ENCODE assay signal across 8 cellular contexts in genomic region chr2:85999131-85999831, GRCh38.
DNase-seq lines count a peak whose midpoint lies in the region; ATAC-seq, FAIRE-seq and TF ChIP-seq lines count a peak whose summit lies in the region.

No MANE protein-coding gene starts in this region.

- H3K36me3 ChIP-seq in esophagus squamous epithelium: no peaks in the 10 kb centered on the region
- no peaks in the 10 kb centered on the region for H3K36me3 ChIP-seq in skeletal muscle satellite cell (ENCODE audit: insufficient read depth, low read length)

- no peak for TF ChIP-seq CTCF in esophagus squamous epithelium (IDR thresholded peaks at IDR 0.05)
- no peak for TF ChIP-seq CTCF in D721Med (IDR thresholded peaks at IDR 0.05; ENCODE audit: insufficient read depth, missing control alignments)

- intact Hi-C loops in activated CD4-positive, alpha-beta T cell treated with anti-CD3 and anti-CD28 coated beads, Interleukin-2, amount 10 ng/mL, durations not matched to agents 24 days and 14 days (cut with micrococcal nuclease): loop anchor here (1.0 to 5.0 kb wide), 3 partner anchors 39 to 147 kb away; no protein-coding TSS in a partner anchor
- intact Hi-C loops in esophagus squamous epithelium (cut with DNase I): no loop called here

- H3K9me3 ChIP-seq in esophagus squamous epithelium: no peaks in the 10 kb centered on the region
- no peaks in the 10 kb centered on the region for H3K9me3 ChIP-seq in skeletal muscle satellite cell (replicated peaks; ENCODE audit: low read length)

- peak overlapping the region; percentile 83 for H3K27ac Mint-ChIP-seq in activated CD4-positive, alpha-beta T cell treated with anti-CD3 and anti-CD28 coated beads, Interleukin-2, amount 10 ng/mL, durations not matched to agents 24 days and 14 days

- H3K27me3 ChIP-seq in esophagus squamous epithelium: no peaks in the 10 kb centered on the region
- H3K27me3 ChIP-seq in skeletal muscle satellite cell (ENCODE audit: control insufficient read depth, insufficient read depth, low read length): no peaks in the 10 kb centered on the region

- peak overlapping the region; percentile 66 to 91 (median 79) for H3K27ac ChIP-seq in esophagus squamous epithelium

- WGBS in esophagus squamous epithelium, 2 donors: 41 to 45% methylated on average over 6 to 8 of the region's 8 CpGs

- peak overlapping the region; percentile 51 for H3K4me2 ChIP-seq in skeletal muscle satellite cell (ENCODE audit: low read length)

- peak overlapping the region; percentile 56 for H3K4me3 Mint-ChIP-seq in activated CD4-positive, alpha-beta T cell treated with anti-CD3 and anti-CD28 coated beads, Interleukin-2, amount 10 ng/mL, durations not matched to agents 24 days and 14 days

- peak overlapping the region; percentile 26 for H3K9ac ChIP-seq in skeletal muscle satellite cell (ENCODE audit: low read depth, low read length)

- no peak for FAIRE-seq in D721Med (lab: Jason Lieb, UNC)

- H3K4me1 Mint-ChIP-seq in activated CD4-positive, alpha-beta T cell treated with anti-CD3 and anti-CD28 coated beads, Interleukin-2, amount 10 ng/mL, durations not matched to agents 24 days and 14 days: peaks cover 62% of the 10 kb centered on the region

- TF ChIP-seq POLR2A in esophagus squamous epithelium (IDR thresholded peaks at IDR 0.05): no peak

- H3K4me1 ChIP-seq in esophagus squamous epithelium (peaks cover 14 to 60% (median 45%) of the 10 kb centered on the region in 3 donors), skeletal muscle satellite cell (ENCODE audit: control insufficient read depth, insufficient read depth, low read length) (peaks cover 27% of the 10 kb centered on the region)

- H3K4me3 ChIP-seq in esophagus squamous epithelium (no peak overlapping the region), skeletal muscle satellite cell (ENCODE audit: low read length) (no peak overlapping the region)

- H3K9me3 Mint-ChIP-seq in activated CD4-positive, alpha-beta T cell treated with anti-CD3 and anti-CD28 coated beads, Interleukin-2, amount 10 ng/mL, durations not matched to agents 24 days and 14 days: peaks cover 3% of the 10 kb centered on the region

- H3K36me3 Mint-ChIP-seq in activated CD4-positive, alpha-beta T cell treated with anti-CD3 and anti-CD28 coated beads, Interleukin-2, amount 10 ng/mL, durations not matched to agents 24 days and 14 days (ENCODE audit: low read depth): peaks cover 6% of the 10 kb centered on the region

- no peaks in the 10 kb centered on the region for H3K27me3 Mint-ChIP-seq in activated CD4-positive, alpha-beta T cell treated with anti-CD3 and anti-CD28 coated beads, Interleukin-2, amount 10 ng/mL, durations not matched to agents 24 days and 14 days

- DNase-seq in Ammon's horn (ENCODE audit: low spot score) (peak; percentile 24), esophagus squamous epithelium (lab: John Stamatoyannopoulos, UW) (no peak), D721Med (ENCODE audit: insufficient read length, low spot score) (no peak), putamen (ENCODE audit: low spot score) (no peak)
- peak; percentile 88 for DNase-seq in activated CD4-positive, alpha-beta T cell treated with anti-CD3 and anti-CD28 coated beads, Interleukin-2, amount 10 ng/mL, durations not matched to agents 24 days and 14 days

- peak; percentile 66 for ATAC-seq in GM19328 (IDR thresholded peaks at IDR 0.05; ENCODE audit: unreplicated experiment)
- ATAC-seq in HG03442 (IDR thresholded peaks at IDR 0.05; ENCODE audit: unreplicated experiment): peak; percentile 67

Comparison
In these comparisons a context has a peak if more than half of its experiments do, and no peak if none do; other contexts are left out.
1. DNase-seq: peak in Ammon's horn (single experiment) and activated CD4-positive, alpha-beta T cell treated with anti-CD3 and anti-CD28 coated beads, Interleukin-2, amount 10 ng/mL, durations not matched to agents 24 days and 14 days (single experiment); none in esophagus squamous epithelium (single experiment), D721Med (single experiment) and putamen (single experiment).